In the genomic region with DNA sequence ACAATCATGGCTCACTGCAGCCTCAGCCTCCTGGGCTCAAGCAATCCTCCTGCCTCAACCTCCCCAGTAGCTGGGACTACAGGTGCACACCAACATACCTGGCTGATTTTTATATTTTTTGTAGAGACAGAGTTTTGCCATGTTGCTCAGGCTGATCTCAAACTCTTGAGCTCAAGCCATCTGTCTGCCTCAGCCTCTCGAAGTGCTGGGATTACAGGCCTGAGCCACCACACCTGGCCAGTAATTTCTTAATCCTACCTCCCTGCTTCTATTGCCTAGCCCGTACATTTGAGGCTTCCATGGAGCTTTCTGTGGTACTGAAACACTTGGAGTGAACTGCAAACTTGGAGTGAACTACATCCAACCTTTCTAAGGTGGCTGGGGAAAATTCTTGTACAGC, we compare ENCODE assay signal across 14 cellular contexts.
A peak's percentile ranks its signal among the peaks of the same experiment; 100 is the strongest.
DNase-seq lines count a peak whose midpoint lies in the region; TF ChIP-seq lines count a peak whose summit lies in the region.
"Had no signal": no experiment of that assay in that cellular context is flagged by ENCODE, and none has a peak within 500 bp of the region (broad histone marks: within the 10 kb centered on the region; RNA-seq: fewer than 3 reads in every experiment).

No MANE protein-coding gene starts in this region.

- H3K4me3 ChIP-seq in WERI-Rb-1 (ENCODE audit: low read depth, low read length): no peak overlapping the region
- H3K4me3 ChIP-seq: GM23338 had no signal

- H3K27me3 ChIP-seq in WERI-Rb-1 (ENCODE audit: insufficient read depth, low read depth, severe bottlenecking): no peaks in the 10 kb centered on the region

- TF ChIP-seq CTCF in WERI-Rb-1 (IDR thresholded peaks at IDR 0.05; ENCODE audit: low read depth, low read length): no peak

- DNase-seq in NCI-H524 (lab: John Stamatoyannopoulos, UW): peak; percentile 60 to 89
- DNase-seq in NCI-H82 treated with DMSO at 0.1 percent for 48 hours (lab: John Stamatoyannopoulos, UW; ENCODE audit: unreplicated experiment): peak; percentile 20
- DNase-seq in WERI-Rb-1: peak; percentile 75
- DNase-seq in NOMO-1 (lab: John Stamatoyannopoulos, UW; ENCODE audit: unreplicated experiment in 2 of 2): no peak
- DNase-seq in middle frontal gyrus (ENCODE audit: extremely low spot score, low spot score): no peak
- no peak for DNase-seq in activated CD4-positive, alpha-beta T cell treated with anti-CD3 and anti-CD28 coated beads, Interleukin-2, amount 50 U/mL, for 1 hour
- DNase-seq: C1 segment of cervical spinal cord; Caco-2; CD4-positive, alpha-beta memory T cell; DMS153; DMS79; GF-D8; H9 had no signal

- H3K27ac ChIP-seq in WERI-Rb-1: peak overlapping the region; percentile 81

- no peaks in the 10 kb centered on the region for H3K9me3 ChIP-seq in WERI-Rb-1 (ENCODE audit: severe bottlenecking)
- H3K9me3 ChIP-seq: Caco-2 had no signal

- peaks cover 8% of the 10 kb centered on the region; the same call in 1 of the 2 replicates for H3K36me3 ChIP-seq in WERI-Rb-1

Comparison
In these comparisons a context has a peak if more than half of its experiments do, and no peak if none do; other contexts are left out.
1. DNase-seq: peak in NCI-H524 (2 of 2), NCI-H82 treated with DMSO at 0.1 percent for 48 hours (single experiment) and WERI-Rb-1 (single experiment); none in NOMO-1 (0 of 2), middle frontal gyrus (single experiment) and activated CD4-positive, alpha-beta T cell treated with anti-CD3 and anti-CD28 coated beads, Interleukin-2, amount 50 U/mL, for 1 hour (single experiment).